8 cellular contexts compared by ENCODE assay signal in genomic region chr11:115505165-115505564, GRCh38. TPM values are rescaled to one million over a fixed set of nuclear protein-coding genes. Genes with fewer than 3 reads are reported as not detected.
DNase-seq lines count a peak whose midpoint lies in the region; ATAC-seq, FAIRE-seq and TF ChIP-seq lines count a peak whose summit lies in the region.

No MANE protein-coding gene starts in this region.

- no peaks in the 10 kb centered on the region for H3K79me2 ChIP-seq in keratinocyte (ENCODE audit: control insufficient read depth, insufficient read depth, low read length)

- no peak for TF ChIP-seq CTCF in keratinocyte (optimal IDR thresholded peaks at IDR 0.05 in 1 of 3, IDR thresholded peaks at IDR 0.05 in 1 of 3, conservative IDR thresholded peaks at IDR 0.05 in 1 of 3; ENCODE audit: extremely low read depth in 1 of 3, insufficient read depth in 2 of 3, low read length in 3 of 3)

- H3K9ac ChIP-seq in keratinocyte (ENCODE audit: control insufficient read depth, extremely low read depth, insufficient read depth, low read length) = peak overlapping the region; percentile 73
- H3K9ac ChIP-seq in stomach smooth muscle (ENCODE audit: low read length in 2 of 2) = peak overlapping the region; percentile 72 to 78

- H3K4me2 ChIP-seq in keratinocyte (ENCODE audit: control insufficient read depth, extremely low read depth, insufficient read depth, low read depth, low read length) = peak overlapping the region; percentile 98

- no peak overlapping the region for H3K27ac Mint-ChIP-seq in T-helper 1 cell treated with Interleukin-12 subunit alpha and Interleukin-12 subunit beta and Interleukin-4 antibody, amounts not matched to agents 30 μg/mL and 1 μg/mL, for 36 hours
- H3K27ac Mint-ChIP-seq in activated T-helper 17 cell treated with anti-CD3 and anti-CD28 coated beads, Interleukin-2, amount 50 U/mL, for 72 hours = no peak overlapping the region

- H3K4me1 Mint-ChIP-seq in T-helper 1 cell treated with Interleukin-12 subunit alpha and Interleukin-12 subunit beta and Interleukin-4 antibody, amounts not matched to agents 30 μg/mL and 1 μg/mL, for 36 hours (ENCODE audit: low read depth) = peaks cover 6% of the 10 kb centered on the region
- no peaks in the 10 kb centered on the region for H3K4me1 Mint-ChIP-seq in activated T-helper 17 cell treated with anti-CD3 and anti-CD28 coated beads, Interleukin-2, amount 50 U/mL, for 72 hours

- H3K4me3 ChIP-seq in keratinocyte (ENCODE audit: control insufficient read depth in 2 of 3, extremely low read depth in 1 of 3, insufficient read depth in 2 of 3, low read depth in 1 of 3, low read length in 3 of 3) (peak overlapping the region; percentile 45 to 97 (median 90)), stomach smooth muscle (ENCODE audit: low read length in 2 of 2) (peak overlapping the region; percentile 89 to 98)

- no peak for ATAC-seq in activated T-helper 17 cell treated with anti-CD3 and anti-CD28 coated beads, Interleukin-2, amount 50 U/mL, for 72 hours (replicated peaks)
- no peak for ATAC-seq in HG02973 (IDR thresholded peaks at IDR 0.05; ENCODE audit: unreplicated experiment)

- peaks cover 12% of the 10 kb centered on the region for H3K27me3 ChIP-seq in keratinocyte (ENCODE audit: control insufficient read depth, extremely low read depth, insufficient read depth, low read length)
- peaks cover 0 to 5% of the 10 kb centered on the region in 2 donors for H3K27me3 ChIP-seq in stomach smooth muscle (ENCODE audit: control insufficient read depth in 1 of 2, insufficient read depth in 2 of 2, low read length in 2 of 2)

- dilution Hi-C loops in keratinocyte (cut with MboI; ENCODE audit: extremely low pct_ligation_motif_present, low sequenced_read_pairs) = no loop called here

- H3K36me3 ChIP-seq in keratinocyte (ENCODE audit: control insufficient read depth in 2 of 2, extremely low read depth in 1 of 2, insufficient read depth in 2 of 2, low read length in 2 of 2) = no peaks in the 10 kb centered on the region
- no peaks in the 10 kb centered on the region for H3K36me3 ChIP-seq in stomach smooth muscle (ENCODE audit: control insufficient read depth in 2 of 2, insufficient read depth in 2 of 2, low read length in 2 of 2)

- no peaks in the 10 kb centered on the region for H3K9me1 ChIP-seq in keratinocyte (ENCODE audit: control insufficient read depth, extremely low read depth, insufficient read depth, low read length)

- peak overlapping the region; percentile 100 for H2AFZ ChIP-seq in keratinocyte (ENCODE audit: control insufficient read depth, low read length)

- H3K9me3 Mint-ChIP-seq in T-helper 1 cell treated with Interleukin-12 subunit alpha and Interleukin-12 subunit beta and Interleukin-4 antibody, amounts not matched to agents 30 μg/mL and 1 μg/mL, for 36 hours = no peaks in the 10 kb centered on the region
- H3K9me3 Mint-ChIP-seq in activated T-helper 17 cell treated with anti-CD3 and anti-CD28 coated beads, Interleukin-2, amount 50 U/mL, for 72 hours = no peaks in the 10 kb centered on the region

- DNase-seq in T-helper 1 cell = no peak
- no peak for DNase-seq in keratinocyte (ENCODE audit: low read depth, low spot score)
- DNase-seq in NCI-H446 (lab: John Stamatoyannopoulos, UW) = no peak
- no peak for DNase-seq in DMS 273 (lab: John Stamatoyannopoulos, UW; ENCODE audit: unreplicated experiment)

- no peaks in the 10 kb centered on the region for H3K36me3 Mint-ChIP-seq in T-helper 1 cell treated with Interleukin-12 subunit alpha and Interleukin-12 subunit beta and Interleukin-4 antibody, amounts not matched to agents 30 μg/mL and 1 μg/mL, for 36 hours (ENCODE audit: low read depth)
- H3K36me3 Mint-ChIP-seq in activated T-helper 17 cell treated with anti-CD3 and anti-CD28 coated beads, Interleukin-2, amount 50 U/mL, for 72 hours (ENCODE audit: low read depth) = no peaks in the 10 kb centered on the region

- H3K9me3 ChIP-seq in keratinocyte (ENCODE audit: control insufficient read depth, low read depth, low read length) = no peaks in the 10 kb centered on the region
- no peaks in the 10 kb centered on the region for H3K9me3 ChIP-seq in stomach smooth muscle (ENCODE audit: control insufficient read depth in 2 of 2, low read length in 2 of 2)

- FAIRE-seq in keratinocyte (lab: Jason Lieb, UNC) = no peak

- H3K4me3 Mint-ChIP-seq in T-helper 1 cell treated with Interleukin-12 subunit alpha and Interleukin-12 subunit beta and Interleukin-4 antibody, amounts not matched to agents 30 μg/mL and 1 μg/mL, for 36 hours = peak overlapping the region; percentile 53
- H3K4me3 Mint-ChIP-seq in activated T-helper 17 cell treated with anti-CD3 and anti-CD28 coated beads, Interleukin-2, amount 50 U/mL, for 72 hours = peak overlapping the region; percentile 61

- H3K27ac ChIP-seq in keratinocyte (ENCODE audit: control insufficient read depth, insufficient read depth, low read length) (no peak overlapping the region), stomach smooth muscle (ENCODE audit: low read length) (peak overlapping the region; percentile 84)

- H3K27me3 Mint-ChIP-seq in T-helper 1 cell treated with Interleukin-12 subunit alpha and Interleukin-12 subunit beta and Interleukin-4 antibody, amounts not matched to agents 30 μg/mL and 1 μg/mL, for 36 hours (ENCODE audit: low read depth) = peaks cover 43% of the 10 kb centered on the region
- peaks cover 24% of the 10 kb centered on the region for H3K27me3 Mint-ChIP-seq in activated T-helper 17 cell treated with anti-CD3 and anti-CD28 coated beads, Interleukin-2, amount 50 U/mL, for 72 hours

- no peaks in the 10 kb centered on the region for H4K20me1 ChIP-seq in keratinocyte (ENCODE audit: control insufficient read depth, extremely low read depth, insufficient read depth, low read length)

- peaks cover 22% of the 10 kb centered on the region for H3K4me1 ChIP-seq in keratinocyte (ENCODE audit: control insufficient read depth, extremely low read depth, insufficient read depth, low read length)
- H3K4me1 ChIP-seq in stomach smooth muscle (ENCODE audit: control insufficient read depth, insufficient read depth, low read length) = peaks cover 16% of the 10 kb centered on the region

RNA-seq across cellular contexts. Expression of gene CADM1, which starts 0.9 kb away (rescaled TPM):
- 1 to 10 TPM in 1 of 2 donors, under 1 TPM in 1; 0.61 to 1.3 TPM for total RNA-seq in activated T-helper 17 cell treated with anti-CD3 and anti-CD28 coated beads, Interleukin-2, amount 50 U/mL, for 72 hours
- 6.9 to 9.5 TPM (median 8.3 TPM) in 3 replicates for polyA plus RNA-seq in keratinocyte
- polyA plus RNA-seq in keratinocyte (2011; ENCODE audit: low read depth) = 7.0 TPM
- 3.5 and 7.5 TPM in 2 replicates for polyA plus RNA-seq in keratinocyte (2011; cell fraction: cytosol; rRNA removed)
- 9.4 and 11.9 TPM in 2 replicates for polyA plus RNA-seq in keratinocyte (2011; cell fraction: nucleus; rRNA removed)
- polyA plus RNA-seq in keratinocyte (2012; ENCODE audit: low replicate concordance) = 7.0 and 7.4 TPM in 2 replicates
- 7.8 to 26.4 TPM (median 8.9 TPM) in 3 replicates for polyA minus RNA-seq in keratinocyte
- polyA minus RNA-seq in keratinocyte (2011; cell fraction: cytosol; rRNA and poly(A)+ RNA removed) = 4.6 TPM
- polyA minus RNA-seq in keratinocyte (2011; cell fraction: nucleus; rRNA and poly(A)+ RNA removed) = 14.8 and 21.3 TPM in 2 replicates
